8 cellular contexts compared by ENCODE assay signal in the genomic region with DNA sequence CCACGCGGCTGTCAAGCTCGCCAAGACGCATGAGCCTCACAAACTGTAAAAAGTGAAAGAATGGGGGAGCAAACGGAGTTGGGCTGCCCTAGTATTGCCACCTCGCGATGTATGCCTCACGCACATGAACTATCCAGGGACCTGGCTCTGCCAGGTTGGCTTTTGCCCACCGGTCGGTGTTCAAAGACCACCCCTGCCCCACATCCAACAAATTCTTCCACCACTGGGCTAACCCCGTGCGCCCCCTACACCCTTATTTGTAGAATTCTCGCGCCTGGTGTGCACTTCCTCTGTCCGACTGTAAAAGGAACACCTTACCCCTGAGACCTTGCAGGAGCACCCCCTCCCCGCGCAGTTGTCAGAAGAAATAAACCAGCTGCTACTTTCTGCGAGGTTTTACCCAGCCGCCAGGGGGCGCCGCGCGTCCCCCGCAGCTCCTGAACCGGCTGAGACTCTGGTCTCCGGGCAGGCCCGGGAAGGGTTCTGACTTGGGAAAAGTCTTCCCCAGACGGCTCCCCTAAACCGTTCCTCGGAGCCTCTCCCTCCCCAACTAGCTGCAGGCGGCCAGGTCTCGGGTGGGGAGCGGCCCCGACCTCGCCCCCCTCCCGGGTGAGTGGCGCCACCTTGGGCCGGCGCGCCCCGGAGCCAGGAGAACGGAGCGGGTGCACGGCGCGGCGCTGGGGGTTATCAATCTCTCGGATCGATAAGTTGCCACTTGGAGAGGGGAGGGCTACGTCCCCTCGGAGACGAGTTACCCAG. TPM values are rescaled to one million over a fixed set of nuclear protein-coding genes. Genes with fewer than 3 reads are reported as not detected.
A peak's percentile ranks its signal among the peaks of the same experiment; 100 is the strongest.
DNase-seq lines count a peak whose midpoint lies in the region; ATAC-seq, FAIRE-seq and TF ChIP-seq lines count a peak whose summit lies in the region.

No MANE protein-coding gene starts in this region.

- no peak overlapping the region for H4K5ac ChIP-seq in H1 (ENCODE audit: insufficient read length, low read depth, low read length)
- H4K5ac ChIP-seq in mesendoderm (ENCODE audit: low read length): no peak overlapping the region

- no peak for TF ChIP-seq POLR2A in H1 (IDR thresholded peaks at IDR 0.05; ENCODE audit: control extremely low read depth in 1 of 2, low read depth in 2 of 2, low read length in 2 of 2)
- no peak for TF ChIP-seq POLR2A in suprapubic skin (IDR thresholded peaks at IDR 0.05)

- H3K18ac ChIP-seq in H1 (ENCODE audit: extremely low read depth, low read length) (peak overlapping the region; percentile 78), mesendoderm (ENCODE audit: low read length) (peak overlapping the region; percentile 81)

- H3K4me2 ChIP-seq in H1 (ENCODE audit: insufficient read depth in 1 of 2, low read depth in 2 of 2, low read length in 2 of 2): peak overlapping the region; percentile 61 to 62
- peak overlapping the region; percentile 91 for H3K4me2 ChIP-seq in mesendoderm (ENCODE audit: low read length)

- 2% methylated on average over 38 of the region's 52 CpGs; no CpG with 5 or more reads in 1 of the 2 experiments for WGBS in H1 (ENCODE audit: extremely low coverage in 1 of 2, insufficient coverage in 1 of 2, insufficient read length in 1 of 2, insufficient replicate concordance in 2 of 2, low coverage in 1 of 2, low lambda C conversion rate in 2 of 2, missing lambda C conversion rate in 1 of 2), 2 experiments
- no CpG with 5 or more reads among the region's 52 CpGs for WGBS in mesendoderm (ENCODE audit: extremely low coverage, insufficient coverage, low lambda C conversion rate)
- 0% methylated on average over 23 of the region's 52 CpGs for WGBS in suprapubic skin

- ATAC-seq in activated B cell treated with CpG ODN at 0.5 μM for 24 hours (ENCODE audit: low read depth): no peak
- no peak for ATAC-seq in GM21423 (IDR thresholded peaks at IDR 0.05; ENCODE audit: unreplicated experiment)

- peak; percentile 79 for TF ChIP-seq CTCF in GM12865 (IDR thresholded peaks at IDR 0.05; ENCODE audit: insufficient read depth, low read depth, low read length, missing control alignments)
- TF ChIP-seq CTCF in activated B cell treated with CpG ODN at 0.5 μM for 24 hours (IDR thresholded peaks at IDR 0.05): no peak
- TF ChIP-seq CTCF in H1 (IDR thresholded peaks at IDR 0.05; ENCODE audit: control extremely low read depth in 1 of 3, insufficient read depth in 1 of 3, low read depth in 1 of 3, low read length in 3 of 3): peak; percentile 60 to 93 (median 83)
- TF ChIP-seq CTCF in suprapubic skin (IDR thresholded peaks at IDR 0.05): peak; percentile 51 to 77

- no peak overlapping the region for H2BK5ac ChIP-seq in H1 (ENCODE audit: low read depth, low read length)
- H2BK5ac ChIP-seq in mesendoderm (ENCODE audit: low read length): no peak overlapping the region

- peaks cover 21% of the 10 kb centered on the region for H3K4me1 Mint-ChIP-seq in activated B cell treated with CpG ODN at 0.5 μM for 24 hours

- CTCF ChIA-PET in activated B cell treated with CpG ODN at 0.5 μM for 24 hours (lab: Charles Lee) (no interaction called here), H1 (lab: Charles Lee; ENCODE audit: partially characterized antibody) (interaction anchor here (0.6 to 8.8 kb wide), 60 partner anchors 8 to 897 kb away, joined by 3 to 126 read pairs (median 4); a partner anchor contains a TSS)

- no peak overlapping the region for H3K27ac Mint-ChIP-seq in activated B cell treated with CpG ODN at 0.5 μM for 24 hours

- H2AFZ ChIP-seq in H1 (ENCODE audit: low read length): no peak overlapping the region

- POLR2A ChIA-PET in activated B cell treated with CpG ODN at 0.5 μM for 24 hours (lab: Charles Lee) (no interaction called here), H1 (lab: Charles Lee; ENCODE audit: partially characterized antibody) (interaction anchor here (0.6 to 2.0 kb wide), 14 partner anchors 9 to 103 kb away, joined by 3 to 9 read pairs (median 4); no protein-coding TSS in a partner anchor)

- H4K20me1 ChIP-seq in H1 (replicated peaks in 1 of 2; ENCODE audit: control insufficient read depth in 1 of 2, insufficient read depth in 2 of 2, low read length in 2 of 2): peaks cover 2 to 6% of the 10 kb centered on the region in 2 experiments

- H3K27ac ChIP-seq in H1 (ENCODE audit: low read depth, low read length): no peak overlapping the region
- no peak overlapping the region for H3K27ac ChIP-seq in mesendoderm (ENCODE audit: low read depth, low read length)
- peak overlapping the region; percentile 80 for H3K27ac ChIP-seq in suprapubic skin

- intact Hi-C loops in activated B cell treated with CpG ODN at 0.5 μM for 24 hours (cut with micrococcal nuclease): loop anchor here (5.0 kb wide), 2 partner anchors 170 to 210 kb away; a partner anchor contains a TSS

- peak overlapping the region; percentile 18 for H2BK120ac ChIP-seq in H1 (replicated peaks; ENCODE audit: low read depth, low read length)
- no peak overlapping the region for H2BK120ac ChIP-seq in mesendoderm (ENCODE audit: low read depth, low read length)

- H3K56ac ChIP-seq in H1 (replicated peaks; ENCODE audit: insufficient read length, low read depth, low read length): no peak overlapping the region
- peak overlapping the region; percentile 73 for H3K56ac ChIP-seq in mesendoderm (ENCODE audit: low read length)

- TF ChIP-seq RAD21 in H1 (IDR thresholded peaks at IDR 0.05 in 1 of 2, conservative IDR thresholded peaks at IDR 0.05 in 1 of 2; ENCODE audit: low read depth in 2 of 2, low read length in 2 of 2): peak; percentile 67 to 80

- H3K4me3 ChIP-seq in GM12865 (ENCODE audit: low read depth, low read length) (no peak overlapping the region; the same call in 1 of the 2 replicates), H1 (ENCODE audit: extremely low read depth in 1 of 4, insufficient read depth in 2 of 4, low read depth in 3 of 4, low read length in 4 of 4) (peak overlapping the region; percentile 37 to 85 (median 60)), mesendoderm (ENCODE audit: low read length) (peak overlapping the region; percentile 5), suprapubic skin (peak overlapping the region; percentile 79)

- peaks cover 10 to 21% of the 10 kb centered on the region in 2 experiments for H3K79me2 ChIP-seq in H1 (ENCODE audit: control insufficient read depth in 1 of 2, insufficient read depth in 2 of 2, low read length in 2 of 2)
- peaks cover 23% of the 10 kb centered on the region for H3K79me2 ChIP-seq in mesendoderm (ENCODE audit: control insufficient read depth, insufficient read depth, low read length)

- H3K36me3 ChIP-seq in H1 (ENCODE audit: control insufficient read depth in 2 of 4, insufficient read depth in 4 of 4, low read length in 3 of 4) (no peaks in the 10 kb centered on the region), mesendoderm (ENCODE audit: control insufficient read depth, insufficient read depth, low read length) (no peaks in the 10 kb centered on the region), suprapubic skin (no peaks in the 10 kb centered on the region)

- no peak overlapping the region for H2BK15ac ChIP-seq in H1 (ENCODE audit: low read length)
- peak overlapping the region; percentile 14 for H2BK15ac ChIP-seq in mesendoderm (replicated peaks; ENCODE audit: low read depth)

- H3K27me3 ChIP-seq in H1 (replicated peaks in 1 of 4; ENCODE audit: control insufficient read depth in 3 of 4, extremely low read depth in 1 of 4, insufficient read depth in 3 of 4, low read length in 3 of 4) (peaks cover 0 to 28% (median 20%) of the 10 kb centered on the region in 4 experiments; a peak in 6 of 7 replicates), mesendoderm (ENCODE audit: insufficient read depth, low read length, poor library complexity) (no peaks in the 10 kb centered on the region), suprapubic skin (peaks cover 13% of the 10 kb centered on the region)

- H3K4ac ChIP-seq in H1 (replicated peaks; ENCODE audit: insufficient read length, low read depth, low read length) (no peak overlapping the region), mesendoderm (ENCODE audit: low read depth, low read length) (peak overlapping the region; percentile 17)

- H3K9ac ChIP-seq in H1 (replicated peaks in 1 of 4; ENCODE audit: extremely low read depth in 1 of 4, low read depth in 3 of 4, low read length in 3 of 4): no peak overlapping the region
- H3K9ac ChIP-seq in mesendoderm (ENCODE audit: low read length): peak overlapping the region; percentile 73

- peak overlapping the region; percentile 11; the same call in 1 of the 2 replicates for H4K8ac ChIP-seq in H1 (ENCODE audit: extremely low read depth, insufficient read depth, low read length)
- no peak overlapping the region for H4K8ac ChIP-seq in mesendoderm (ENCODE audit: low read depth, low read length)

- H3K9me3 Mint-ChIP-seq in activated B cell treated with CpG ODN at 0.5 μM for 24 hours: no peaks in the 10 kb centered on the region

- H2BK12ac ChIP-seq in H1 (ENCODE audit: low read depth, low read length): peak overlapping the region; percentile 75; the same call in 1 of the 2 replicates

- no peak overlapping the region for H4K91ac ChIP-seq in H1 (replicated peaks; ENCODE audit: insufficient read length, low read length)

- 0 out of 2 replicates have a peak overlapping the region, but pooled peaks have one; percentile 1 for H2BK20ac ChIP-seq in H1 (ENCODE audit: low read length)

- FAIRE-seq in H1 (lab: Jason Lieb, UNC): no peak

- H3K9me3 ChIP-seq in H1 (ENCODE audit: insufficient read depth in 2 of 2, low read depth in 1 of 2, low read length in 1 of 2) (no peaks in the 10 kb centered on the region), suprapubic skin (no peaks in the 10 kb centered on the region)

- H3K14ac ChIP-seq in H1 (ENCODE audit: insufficient read length): no peak overlapping the region

- peak overlapping the region; percentile 78 for H3K4me3 Mint-ChIP-seq in activated B cell treated with CpG ODN at 0.5 μM for 24 hours

- peaks cover 24% of the 10 kb centered on the region for H3K27me3 Mint-ChIP-seq in activated B cell treated with CpG ODN at 0.5 μM for 24 hours

- DNase-seq in GM12865 (ENCODE audit: low read depth) (peak; percentile 72), NCI-H128 (lab: John Stamatoyannopoulos, UW; ENCODE audit: unreplicated experiment) (peak; percentile 12), activated B cell treated with CpG ODN at 0.5 μM for 24 hours (peak; percentile 33), H1 (ENCODE audit: low read depth in 1 of 2, low spot score in 2 of 2) (peak; percentile 65 to 89), mesendoderm (peak; percentile 93), suprapubic skin (ENCODE audit: low spot score in 2 of 2) (no peak), Ammon's horn (ENCODE audit: low spot score) (no peak)

- H3K36me3 Mint-ChIP-seq in activated B cell treated with CpG ODN at 0.5 μM for 24 hours (ENCODE audit: low read depth): no peaks in the 10 kb centered on the region

- peaks cover 12 to 17% (median 14%) of the 10 kb centered on the region in 4 experiments for H3K4me1 ChIP-seq in H1 (replicated peaks in 1 of 4; ENCODE audit: control insufficient read depth in 3 of 4, insufficient read depth in 4 of 4, low read length in 3 of 4)
- H3K4me1 ChIP-seq in mesendoderm (ENCODE audit: control insufficient read depth, low read depth, low read length): peaks cover 13% of the 10 kb centered on the region
- peaks cover 46% of the 10 kb centered on the region for H3K4me1 ChIP-seq in suprapubic skin

- H3K23ac ChIP-seq in H1 (ENCODE audit: insufficient read length) (no peak overlapping the region), mesendoderm (ENCODE audit: low read length) (no peak overlapping the region)

- H3K79me1 ChIP-seq in H1 (ENCODE audit: low read depth, low read length) (no peaks in the 10 kb centered on the region; the same call in 1 of the 2 replicates), mesendoderm (ENCODE audit: low read length) (peaks cover 5% of the 10 kb centered on the region)

- peaks cover 19% of the 10 kb centered on the region; the same call in 1 of the 2 replicates for H3K23me2 ChIP-seq in H1 (ENCODE audit: low read depth, low read length)

- peak in 1 of 2 experiments; percentile 63; a peak in 1 of 3 replicates for TF ChIP-seq EP300 in H1 (IDR thresholded peaks at IDR 0.05; ENCODE audit: borderline replicate concordance in 1 of 2, low read depth in 2 of 2, low read length in 2 of 2)
- TF ChIP-seq EP300 in suprapubic skin (IDR thresholded peaks at IDR 0.05): no peak

- H2AK5ac ChIP-seq in H1 (ENCODE audit: low read depth, low read length) (no peak overlapping the region), mesendoderm (ENCODE audit: low read length) (no peak overlapping the region)

RNA-seq across cellular contexts. Expression of a gene that starts 1.7 kb away (rescaled TPM):
- total RNA-seq in activated B cell treated with CpG ODN at 0.5 μM for 24 hours: not detected in 2 replicates
- total RNA-seq in H1 (2021; fragmentation: NEBNext Ultra II Directional; extraction: Animal tissue kit (Norgen Biotek cat#: 25700)): 52.3 and 55.0 TPM in 2 replicates
- 38.2 and 41.2 TPM in 2 replicates for polyA plus RNA-seq in H1 (2011; rRNA removed)
- 21.9 TPM for polyA plus RNA-seq in H1 (2011; cell fraction: cytosol; rRNA removed)
- 39.6 TPM for polyA plus RNA-seq in H1 (2011; cell fraction: nucleus; rRNA removed)
- 39.6 to 51.6 TPM (median 48.3 TPM) in 4 replicates for polyA plus RNA-seq in H1 (2012, experiment 1 of 2)
- polyA plus RNA-seq in H1 (2012, experiment 2 of 2): 33.1 TPM
- 24.8 TPM for polyA plus RNA-seq in H1 (2013, experiment 1 of 2)
- polyA plus RNA-seq in H1 (2013, experiment 2 of 2): 27.0 TPM
- 47.8 and 68.0 TPM in 2 replicates for polyA minus RNA-seq in H1 (2011; rRNA and poly(A)+ RNA removed)
- 46.3 TPM for polyA minus RNA-seq in H1 (2011; cell fraction: cytosol; rRNA and poly(A)+ RNA removed)
- 49.0 TPM for polyA minus RNA-seq in H1 (2011; cell fraction: nucleus; rRNA and poly(A)+ RNA removed)
- polyA plus RNA-seq in mesendoderm (2013, experiment 1 of 2): 26.3 TPM
- polyA plus RNA-seq in mesendoderm (2013, experiment 2 of 2): 27.6 TPM
- total RNA-seq in suprapubic skin: 1 to 10 TPM; 1.3 to 5.3 (median 1.9) TPM

Comparison
In these comparisons a context has a peak if more than half of its experiments do, and no peak if none do; other contexts are left out.
1. DNase-seq: peak in GM12865 (single experiment), NCI-H128 (single experiment), activated B cell treated with CpG ODN at 0.5 μM for 24 hours (single experiment), H1 (2 of 2) and mesendoderm (single experiment); none in suprapubic skin (0 of 2) and Ammon's horn (single experiment).